Comparison of ENCODE assay signal across 1 cellular context in the genomic region with DNA sequence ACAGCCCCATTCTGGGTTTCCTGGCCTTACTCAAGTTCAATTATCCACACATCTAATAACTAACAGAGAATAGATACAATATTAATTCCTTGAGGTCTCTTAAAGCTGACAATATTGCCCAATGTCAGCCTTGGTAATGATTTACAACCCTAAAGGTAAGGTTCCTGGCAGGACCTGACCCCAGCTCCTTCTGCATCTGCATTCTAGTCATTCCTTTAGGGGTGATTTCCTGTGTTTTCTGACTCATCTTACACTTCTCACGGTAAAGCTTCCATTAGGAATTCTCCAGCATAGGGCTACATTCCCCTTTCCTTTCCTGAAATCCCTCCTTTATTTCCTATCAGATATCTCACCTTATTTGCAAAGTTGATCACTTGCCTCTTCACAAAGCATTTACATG.
TF ChIP-seq lines count a peak whose summit lies in the region.

No MANE protein-coding gene starts in this region.

TF ChIP-seq in HepG2, 621 proteins besides CTCF, POLR2A, EP300 and RAD21 (continued from another document):
- TF ChIP-seq ZNF710 (CRISPR knock-in tag; IDR thresholded peaks at IDR 0.05; ENCODE audit: borderline replicate concordance) (no peak), FOXA3 (CRISPR knock-in tag; IDR thresholded peaks at IDR 0.05) (0 out of 2 replicates have a peak, but pooled peaks have one; percentile 12), KDM2A (CRISPR knock-in tag; IDR thresholded peaks at IDR 0.05; ENCODE audit: borderline replicate concordance, low read depth) (no peak), IRF1 (CRISPR knock-in tag; IDR thresholded peaks at IDR 0.05; ENCODE audit: low read depth) (no peak), MBD4 (IDR thresholded peaks at IDR 0.05; ENCODE audit: borderline replicate concordance, low read length) (no peak), SMYD3 (CRISPR knock-in tag; IDR thresholded peaks at IDR 0.05) (no peak), REPIN1 (CRISPR knock-in tag; IDR thresholded peaks at IDR 0.05; ENCODE audit: borderline replicate concordance, low read depth) (no peak), ZNF605 (CRISPR knock-in tag; IDR thresholded peaks at IDR 0.05) (no peak), MTF2 (CRISPR knock-in tag; IDR thresholded peaks at IDR 0.05; ENCODE audit: borderline replicate concordance) (no peak), CEBPB (IDR thresholded peaks at IDR 0.05; ENCODE audit: borderline replicate concordance, low read depth, low read length) (peak; percentile 75; the same call in 1 of the 2 replicates), NCOA1 (CRISPR knock-in tag; IDR thresholded peaks at IDR 0.05) (no peak), SIX1 (CRISPR knock-in tag; IDR thresholded peaks at IDR 0.05; ENCODE audit: borderline replicate concordance) (no peak), ELF3 (CRISPR knock-in tag; IDR thresholded peaks at IDR 0.05) (peak; percentile 42; the same call in 1 of the 2 replicates), FOXJ3 (CRISPR knock-in tag; IDR thresholded peaks at IDR 0.05; ENCODE audit: borderline replicate concordance) (no peak), FLYWCH1 (CRISPR knock-in tag; IDR thresholded peaks at IDR 0.05) (no peak), DBP (CRISPR knock-in tag; IDR thresholded peaks at IDR 0.05; ENCODE audit: not compliant biosample characterization) (no peak), RBM22 (optimal IDR thresholded peaks at IDR 0.05; ENCODE audit: low read length) (no peak), AHR (CRISPR knock-in tag; IDR thresholded peaks at IDR 0.05) (no peak), FOSL2 (CRISPR knock-in tag; IDR thresholded peaks at IDR 0.05) (peak; percentile 82), PAWR (CRISPR knock-in tag; IDR thresholded peaks at IDR 0.05; ENCODE audit: borderline replicate concordance) (no peak), TFDP1 (CRISPR knock-in tag; IDR thresholded peaks at IDR 0.05; ENCODE audit: borderline replicate concordance) (no peak), ZFP36 (IDR thresholded peaks at IDR 0.05; ENCODE audit: borderline replicate concordance, low read depth, low read length, partially characterized antibody) (no peak), ARHGAP35 (CRISPR knock-in tag; IDR thresholded peaks at IDR 0.05; ENCODE audit: borderline replicate concordance) (no peak)
- TF ChIP-seq, protein P1, sequence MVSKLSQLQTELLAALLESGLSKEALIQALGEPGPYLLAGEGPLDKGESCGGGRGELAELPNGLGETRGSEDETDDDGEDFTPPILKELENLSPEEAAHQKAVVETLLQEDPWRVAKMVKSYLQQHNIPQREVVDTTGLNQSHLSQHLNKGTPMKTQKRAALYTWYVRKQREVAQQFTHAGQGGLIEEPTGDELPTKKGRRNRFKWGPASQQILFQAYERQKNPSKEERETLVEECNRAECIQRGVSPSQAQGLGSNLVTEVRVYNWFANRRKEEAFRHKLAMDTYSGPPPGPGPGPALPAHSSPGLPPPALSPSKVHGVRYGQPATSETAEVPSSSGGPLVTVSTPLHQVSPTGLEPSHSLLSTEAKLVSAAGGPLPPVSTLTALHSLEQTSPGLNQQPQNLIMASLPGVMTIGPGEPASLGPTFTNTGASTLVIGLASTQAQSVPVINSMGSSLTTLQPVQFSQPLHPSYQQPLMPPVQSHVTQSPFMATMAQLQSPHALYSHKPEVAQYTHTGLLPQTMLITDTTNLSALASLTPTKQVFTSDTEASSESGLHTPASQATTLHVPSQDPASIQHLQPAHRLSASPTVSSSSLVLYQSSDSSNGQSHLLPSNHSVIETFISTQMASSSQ (IDR thresholded peaks at IDR 0.05; ENCODE audit: low read depth): peak; percentile 87
- TF ChIP-seq, protein P1 (CRISPR knock-in tag; IDR thresholded peaks at IDR 0.05; ENCODE audit: borderline replicate concordance): no peak
- TF ChIP-seq, protein P2, sequence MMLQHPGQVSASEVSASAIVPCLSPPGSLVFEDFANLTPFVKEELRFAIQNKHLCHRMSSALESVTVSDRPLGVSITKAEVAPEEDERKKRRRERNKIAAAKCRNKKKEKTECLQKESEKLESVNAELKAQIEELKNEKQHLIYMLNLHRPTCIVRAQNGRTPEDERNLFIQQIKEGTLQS (CRISPR knock-in tag; IDR thresholded peaks at IDR 0.05): no peak
- TF ChIP-seq, protein P3, sequence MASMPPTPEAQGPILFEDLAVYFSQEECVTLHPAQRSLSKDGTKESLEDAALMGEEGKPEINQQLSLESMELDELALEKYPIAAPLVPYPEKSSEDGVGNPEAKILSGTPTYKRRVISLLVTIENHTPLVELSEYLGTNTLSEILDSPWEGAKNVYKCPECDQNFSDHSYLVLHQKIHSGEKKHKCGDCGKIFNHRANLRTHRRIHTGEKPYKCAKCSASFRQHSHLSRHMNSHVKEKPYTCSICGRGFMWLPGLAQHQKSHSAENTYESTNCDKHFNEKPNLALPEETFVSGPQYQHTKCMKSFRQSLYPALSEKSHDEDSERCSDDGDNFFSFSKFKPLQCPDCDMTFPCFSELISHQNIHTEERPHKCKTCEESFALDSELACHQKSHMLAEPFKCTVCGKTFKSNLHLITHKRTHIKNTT (CRISPR knock-in tag; IDR thresholded peaks at IDR 0.05): no peak
